Comparison of ENCODE assay signal across 13 cellular contexts in genomic region chr4:8270418-8270771, GRCh38.
DNase-seq lines count a peak whose midpoint lies in the region; ATAC-seq and TF ChIP-seq lines count a peak whose summit lies in the region.
"Had no signal": no experiment of that assay in that cellular context is flagged by ENCODE, and none has a peak within 500 bp of the region (broad histone marks: within the 10 kb centered on the region; RNA-seq: fewer than 3 reads in every experiment).

No MANE protein-coding gene starts in this region.

- in situ Hi-C loops in ACHN (cut with HindIII; ENCODE audit: low pct_ligation_motif_present, low pct_unique_long_range_greater_than_20kb, low sequenced_read_pairs) = no loop called here

- peaks cover 0 to 12% (median 0%) of the 10 kb centered on the region in 11 experiments; a peak in 2 of 22 replicates for H3K36me3 ChIP-seq in BLaER1 treated with 17β-estradiol and CSF1 and Interleukin-3, amounts not matched to agents 10 nM and 100 nM
- H3K36me3 ChIP-seq in iPS-18a (ENCODE audit: control insufficient read depth, low read depth, low read length) = no peaks in the 10 kb centered on the region
- H3K36me3 ChIP-seq: BE2C had no signal

- H3K27ac ChIP-seq in BLaER1 treated with 17β-estradiol and CSF1 and Interleukin-3, amounts not matched to agents 10 nM and 100 nM = peak overlapping the region in 9 of 11 experiments; percentile 57 to 86 (median 79); a peak in 17 of 22 replicates
- H3K27ac ChIP-seq in VCaP = peak overlapping the region; percentile 43; the same call in 1 of the 2 replicates
- no peak overlapping the region for H3K27ac ChIP-seq in iPS-18a (ENCODE audit: low read length)
- no peak overlapping the region for H3K27ac ChIP-seq in substantia nigra (ENCODE audit: low read depth, low read length, poor library complexity, severe bottlenecking)

- H3K9me3 ChIP-seq in BLaER1 treated with 17β-estradiol and CSF1 and Interleukin-3, amounts not matched to agents 10 nM and 100 nM (replicated peaks in 1 of 11) = no peaks in the 10 kb centered on the region
- H3K9me3 ChIP-seq in iPS-18a (ENCODE audit: control insufficient read depth, low read depth, low read length) = no peaks in the 10 kb centered on the region
- H3K9me3 ChIP-seq: BE2C, SK-N-SH had no signal

- peak overlapping the region; percentile 67 to 90 (median 81); a peak in 20 of 22 replicates for H3K9ac ChIP-seq in BLaER1 treated with 17β-estradiol and CSF1 and Interleukin-3, amounts not matched to agents 10 nM and 100 nM
- H3K9ac ChIP-seq in iPS-18a (ENCODE audit: low read length) = no peak overlapping the region
- H3K9ac ChIP-seq: SK-N-SH had no signal

- peaks cover 62 to 100% (median 91%) of the 10 kb centered on the region in 10 experiments for H3K4me1 ChIP-seq in BLaER1 treated with 17β-estradiol and CSF1 and Interleukin-3, amounts not matched to agents 10 nM and 100 nM
- H3K4me1 ChIP-seq in iPS-18a (ENCODE audit: control insufficient read depth, low read depth, low read length) = peaks cover 3% of the 10 kb centered on the region

- H3K4me2 ChIP-seq in BLaER1 treated with 17β-estradiol and CSF1 and Interleukin-3, amounts not matched to agents 10 nM and 100 nM = peak overlapping the region; percentile 97 to 100 (median 99)
- H3K4me2 ChIP-seq: SK-N-SH had no signal

- peaks cover 0 to 38% (median 0%) of the 10 kb centered on the region in 11 experiments; a peak in 11 of 22 replicates for H3K27me3 ChIP-seq in BLaER1 treated with 17β-estradiol and CSF1 and Interleukin-3, amounts not matched to agents 10 nM and 100 nM
- H3K27me3 ChIP-seq in iPS-18a (ENCODE audit: control insufficient read depth, insufficient read depth, low read length) = peaks cover 30% of the 10 kb centered on the region
- H3K27me3 ChIP-seq: BE2C had no signal

- no peak for TF ChIP-seq CTCF in VCaP (conservative IDR thresholded peaks at IDR 0.05)

- DNase-seq in skeletal muscle cell (ENCODE audit: low read depth) (no peak), ACHN (no peak), substantia nigra (lab: John Stamatoyannopoulos, UW) (no peak), Ammon's horn (ENCODE audit: low spot score) (no peak)
- DNase-seq: activated T-cell treated with anti-CD3 and anti-CD28 coated beads, Interleukin-2, amount 50 U/mL, for 1 hour; BE2C; naive thymus-derived CD4-positive, alpha-beta T cell; NCI-H1694 treated with DMSO at 0.1 percent for 48 hours; SK-N-SH had no signal

- peaks cover 0 to 57% (median 22%) of the 10 kb centered on the region in 11 experiments; a peak in 15 of 22 replicates for H4K20me1 ChIP-seq in BLaER1 treated with 17β-estradiol and CSF1 and Interleukin-3, amounts not matched to agents 10 nM and 100 nM

- peak overlapping the region; percentile 55 to 89 (median 75) for H3K4me3 ChIP-seq in BLaER1 treated with 17β-estradiol and CSF1 and Interleukin-3, amounts not matched to agents 10 nM and 100 nM
- H3K4me3 ChIP-seq in iPS-18a (ENCODE audit: low read length) (peak overlapping the region; percentile 40), skeletal muscle cell (ENCODE audit: low read depth, low read length) (peak overlapping the region; percentile 36)

- no peak for ATAC-seq in HG02938 (IDR thresholded peaks at IDR 0.05; ENCODE audit: unreplicated experiment)

Comparison
In these comparisons a context has a peak if more than half of its experiments do, and no peak if none do; other contexts are left out.
1. H3K27ac ChIP-seq: peak in BLaER1 treated with 17β-estradiol and CSF1 and Interleukin-3, amounts not matched to agents 10 nM and 100 nM (9 of 11) and VCaP (single experiment); none in iPS-18a (single experiment) and substantia nigra (single experiment).
2. Peak in every context shown above with its lines, with median percentiles within 50 percentile points of each other: H3K4me3 ChIP-seq.